In the genomic region with DNA sequence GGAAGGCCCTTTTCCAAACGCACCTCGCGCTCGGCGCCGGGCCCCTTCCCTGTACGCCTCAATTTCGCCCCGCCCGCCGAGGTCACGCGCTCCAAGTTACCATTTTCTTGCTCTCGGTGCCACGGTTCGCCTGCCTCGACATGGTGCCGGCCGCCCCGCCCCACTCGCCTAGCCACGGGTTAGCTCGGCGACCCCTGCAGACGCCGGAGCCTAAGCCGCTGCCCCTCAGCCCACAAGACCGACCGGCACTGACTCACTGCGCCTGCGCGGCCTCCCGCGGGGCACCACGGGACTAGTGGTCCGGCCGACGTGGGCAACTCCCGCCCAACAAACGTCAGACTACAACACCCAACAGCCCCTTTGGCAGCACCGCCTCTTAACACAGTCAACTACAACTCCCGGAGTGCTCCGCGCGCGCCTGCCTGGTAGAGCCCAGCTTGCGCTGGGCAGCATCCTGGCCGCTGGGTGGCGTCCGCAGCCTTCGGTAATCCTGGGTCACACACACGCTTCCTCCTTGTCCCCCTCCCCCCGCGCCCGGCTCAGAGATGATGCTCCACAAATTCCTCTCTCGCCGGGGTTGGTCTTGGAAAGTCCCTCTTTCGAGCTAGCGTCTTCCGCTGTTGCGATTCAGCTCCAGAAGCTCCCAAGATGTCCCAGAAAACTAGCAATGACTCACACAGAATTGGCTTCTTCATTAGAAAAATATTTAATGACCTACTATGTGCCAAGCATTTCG, we compare ENCODE assay signal across 8 cellular contexts. TPM values are rescaled to one million over a fixed set of nuclear protein-coding genes. Genes with fewer than 3 reads are reported as not detected.
DNase-seq lines count a peak whose midpoint lies in the region; FAIRE-seq and TF ChIP-seq lines count a peak whose summit lies in the region.

A gene (minus strand): TSS at position 250 of the 736 bp plus-strand sequence. CDS start 108 bp downstream, at position 142.

- peak within 1 kb of the TSS; percentile 79 to 81 for H3K4me3 ChIP-seq in neutrophil (ENCODE audit: low read depth in 1 of 2, low read length in 1 of 2)

- no peaks in the 10 kb centered on the region for H3K36me3 ChIP-seq in neutrophil

- DNase-seq in GM10248 (ENCODE audit: extremely low spot score), result peak; percentile 98
- DNase-seq in HFFc6, result peak; percentile 100
- DNase-seq in NAMALWA (ENCODE audit: low spot score), result peak; percentile 99
- peak; percentile 99 for DNase-seq in SK-N-DZ (ENCODE audit: low spot score)
- peak; percentile 100 for DNase-seq in activated naive CD4-positive, alpha-beta T cell treated with anti-CD3 and anti-CD28 coated beads for 36 hours
- DNase-seq in frontal cortex (ENCODE audit: low spot score in 2 of 2), result peak; percentile 98
- DNase-seq in substantia nigra (lab: John Stamatoyannopoulos, UW), result peak; percentile 91 to 100 (median 100)

- peaks cover 10% of the 10 kb centered on the region for H3K36me3 Mint-ChIP-seq in HFFc6 (ENCODE audit: low read depth)
- peaks cover 2% of the 10 kb centered on the region for H3K36me3 Mint-ChIP-seq in activated naive CD4-positive, alpha-beta T cell treated with anti-CD3 and anti-CD28 coated beads for 36 hours (ENCODE audit: low read depth)

- peaks cover 38% of the 10 kb centered on the region in 2 experiments for H3K4me1 ChIP-seq in neutrophil (ENCODE audit: control insufficient read depth in 1 of 2, insufficient read depth in 1 of 2, low read depth in 1 of 2, low read length in 1 of 2)

- FAIRE-seq in frontal cortex (lab: Jason Lieb, UNC), result peak; percentile 69

- no peaks in the 10 kb centered on the region for H3K9me3 Mint-ChIP-seq in HFFc6
- H3K9me3 Mint-ChIP-seq in activated naive CD4-positive, alpha-beta T cell treated with anti-CD3 and anti-CD28 coated beads for 36 hours, result no peaks in the 10 kb centered on the region

- CTCF ChIA-PET in GM10248 (lab: Yijun Ruan, JAX), result interaction anchor here (0.6 to 6.0 kb wide), 50 partner anchors 7 to 299 kb away, joined by 3 to 123 read pairs (median 5); a partner anchor contains a TSS
- CTCF ChIA-PET in activated naive CD4-positive, alpha-beta T cell treated with anti-CD3 and anti-CD28 coated beads for 36 hours (lab: Charles Lee), result interaction anchor here (0.6 to 5.0 kb wide), 32 partner anchors 9 to 1543 kb away, joined by 3 to 89 read pairs (median 6); a partner anchor contains a TSS

- POLR2A ChIA-PET in GM10248 (lab: Yijun Ruan, JAX), result interaction anchor here (0.6 to 3.2 kb wide), 6 partner anchors 12 to 174 kb away, joined by 3 to 30 read pairs (median 6); a partner anchor contains a TSS

- H3K27ac Mint-ChIP-seq in HFFc6, result peak within 1 kb of the TSS; percentile 98
- peak within 1 kb of the TSS; percentile 88 for H3K27ac Mint-ChIP-seq in activated naive CD4-positive, alpha-beta T cell treated with anti-CD3 and anti-CD28 coated beads for 36 hours

- H3K27me3 Mint-ChIP-seq in HFFc6 (ENCODE audit: insufficient read depth), result peaks cover 2% of the 10 kb centered on the region
- H3K27me3 Mint-ChIP-seq in activated naive CD4-positive, alpha-beta T cell treated with anti-CD3 and anti-CD28 coated beads for 36 hours (ENCODE audit: low read depth), result no peaks in the 10 kb centered on the region

- no peaks in the 10 kb centered on the region for H3K27me3 ChIP-seq in neutrophil

- TF ChIP-seq CTCF in GM10248 (IDR thresholded peaks at IDR 0.05; ENCODE audit: control extremely low read depth, extremely low read depth, low read depth, missing control alignments) (peak; percentile 99), HFFc6 (IDR thresholded peaks at IDR 0.05) (peak; percentile 94), neutrophil (IDR thresholded peaks at IDR 0.05) (peak; percentile 100)

- H3K27ac ChIP-seq in neutrophil (peak within 1 kb of the TSS; percentile 99), substantia nigra (ENCODE audit: low read depth, low read length, poor library complexity, severe bottlenecking) (peak within 1 kb of the TSS; percentile 89)

- H3K4me3 Mint-ChIP-seq in HFFc6, result peak within 1 kb of the TSS; percentile 100
- peak within 1 kb of the TSS; percentile 99 for H3K4me3 Mint-ChIP-seq in activated naive CD4-positive, alpha-beta T cell treated with anti-CD3 and anti-CD28 coated beads for 36 hours

- peaks cover 50% of the 10 kb centered on the region for H3K4me1 Mint-ChIP-seq in HFFc6 (ENCODE audit: low read depth)
- H3K4me1 Mint-ChIP-seq in activated naive CD4-positive, alpha-beta T cell treated with anti-CD3 and anti-CD28 coated beads for 36 hours (ENCODE audit: low read depth), result peaks cover 67% of the 10 kb centered on the region

- intact Hi-C loops in activated naive CD4-positive, alpha-beta T cell treated with anti-CD3 and anti-CD28 coated beads for 36 hours (cut with micrococcal nuclease), result loop anchor here (1.0 to 2.0 kb wide), 15 partner anchors 8 to 315 kb away; a partner anchor contains a TSS

- no peaks in the 10 kb centered on the region for H3K9me3 ChIP-seq in neutrophil

RNA-seq across cellular contexts. Expression of the gene that starts here (rescaled TPM):
- 10 to 100 TPM; 76.6 to 93.4 (median 78.6) TPM for total RNA-seq in HFFc6 (2021; fragmentation: NEBNext Ultra II Directional; extraction: Animal tissue kit (Norgen Biotek cat#: 25700))
- 83.0 and 86.0 TPM in 2 replicates for polyA plus RNA-seq in SK-N-DZ (2014; cell fraction: cytosol; rRNA removed)
- 36.5 and 37.1 TPM in 2 replicates for polyA plus RNA-seq in SK-N-DZ (2014; cell fraction: nucleus; rRNA removed)
- total RNA-seq in activated naive CD4-positive, alpha-beta T cell treated with anti-CD3 and anti-CD28 coated beads for 36 hours, result 10 to 100 TPM; 35.9 to 37.6 TPM
- 43.6 TPM for total RNA-seq in frontal cortex

Comparison
In these comparisons a context has a peak if more than half of its experiments do, and no peak if none do; other contexts are left out.
1. Peak in every context shown above with its lines: DNase-seq, H3K4me3 ChIP-seq and H3K27ac ChIP-seq.